14 cellular contexts compared by ENCODE assay signal in the genomic region with DNA sequence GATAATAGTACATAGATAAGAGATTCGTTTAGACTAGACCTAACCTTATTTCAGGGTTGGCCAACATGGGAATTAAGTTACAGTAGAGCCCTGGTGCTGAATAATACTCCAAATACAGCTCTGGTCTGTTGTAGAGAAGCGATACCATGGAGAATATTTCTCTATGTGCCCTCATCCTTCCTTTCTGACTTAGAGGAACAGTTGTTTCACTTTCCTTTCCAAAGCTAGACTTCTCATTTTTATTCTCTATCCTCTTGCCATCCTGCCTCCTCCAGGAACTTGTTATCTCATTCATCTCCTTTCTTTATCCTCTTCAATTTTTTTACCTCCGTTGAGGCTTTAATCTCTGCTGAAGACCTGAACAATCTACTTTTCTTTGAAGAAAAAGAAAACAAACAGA.
"Had no signal": no experiment of that assay in that cellular context is flagged by ENCODE, and none has a peak within 500 bp of the region (broad histone marks: within the 10 kb centered on the region; RNA-seq: fewer than 3 reads in every experiment).

No MANE protein-coding gene starts in this region.

- H3K27me3 ChIP-seq: heart right ventricle, suprapubic skin had no signal

- H3K4me1 ChIP-seq: prostate gland had no signal

- H3K27ac ChIP-seq: epithelial cell of prostate, heart right ventricle, prostate gland, skin epidermis, suprapubic skin had no signal

- H3K4me3 ChIP-seq: heart right ventricle, prostate gland, skin epidermis, suprapubic skin had no signal

- DNase-seq: activated CD4-positive, alpha-beta T cell treated with anti-CD3 and anti-CD28 coated beads, Interleukin-2, amount 50 U/mL, for 4 hours; activated naive CD4-positive, alpha-beta T cell treated with anti-CD3 and anti-CD28 coated beads, Interleukin-2, amount 50 U/mL, for 16 hours; foreskin melanocyte; heart right ventricle; nephron progenitor cell; occipital lobe; right cardiac atrium; stimulated activated CD4-positive, alpha-beta T cell treated with anti-CD3 and anti-CD28 coated beads, Interleukin-4, amount 100 ng/mL, for 4 hours; stimulated activated CD8-positive, alpha-beta memory T cell treated with anti-CD3 and anti-CD28 coated beads, Interleukin-4, amount 100 ng/mL, for 48 hours; stimulated activated naive CD8-positive, alpha-beta T cell treated with anti-CD3 and anti-CD28 coated beads, Interleukin-15, Interleukin-2, amounts not matched to agents 100 U/mL and 50 U/mL, for 24 hours had no signal

- H3K36me3 ChIP-seq: heart right ventricle, prostate gland, suprapubic skin had no signal

- H3K9me3 ChIP-seq: prostate gland, suprapubic skin had no signal
